18 cellular contexts compared by ENCODE assay signal in the genomic region with DNA sequence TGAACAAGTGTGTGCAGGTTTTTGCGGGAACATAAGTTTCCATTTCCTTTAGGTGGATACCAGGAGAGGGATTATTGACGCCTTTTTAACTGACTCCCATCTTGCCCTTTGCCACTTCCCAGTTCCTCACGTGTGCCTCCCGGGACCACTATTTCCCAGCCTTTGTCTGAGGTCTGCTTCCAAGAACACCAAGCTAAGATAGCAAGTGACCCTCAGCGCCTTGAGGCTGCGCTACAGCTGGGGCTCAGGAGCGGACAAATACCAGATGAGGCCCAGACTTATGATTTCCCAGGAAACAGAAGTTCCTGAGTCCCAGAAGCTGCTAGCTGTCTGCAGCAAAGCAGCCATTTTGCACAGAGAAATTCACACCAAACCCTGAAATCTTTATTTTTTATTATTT.
A peak's percentile ranks its signal among the peaks of the same experiment; 100 is the strongest.
DNase-seq lines count a peak whose midpoint lies in the region; ATAC-seq, FAIRE-seq and TF ChIP-seq lines count a peak whose summit lies in the region.
"Had no signal": no experiment of that assay in that cellular context is flagged by ENCODE, and none has a peak within 500 bp of the region (broad histone marks: within the 10 kb centered on the region; RNA-seq: fewer than 3 reads in every experiment).

No MANE protein-coding gene starts in this region.

- peak overlapping the region in 7 of 11 experiments; percentile 65 to 92 (median 76); a peak in 8 of 22 replicates for H3K4me2 ChIP-seq in BLaER1 treated with 17β-estradiol and CSF1 and Interleukin-3, amounts not matched to agents 10 nM and 100 nM
- H3K4me2 ChIP-seq: GM23338 had no signal

- CTCF ChIA-PET in activated CD4-positive, alpha-beta memory T cell treated with anti-CD3 and anti-CD28 coated beads, Interleukin-2, amount 10 ng/mL, durations not matched to agents 7 days and 5 days (lab: Charles Lee): no interaction called here

- H3K9me3 Mint-ChIP-seq in activated CD4-positive, alpha-beta memory T cell treated with anti-CD3 and anti-CD28 coated beads, Interleukin-2, amount 10 ng/mL, durations not matched to agents 7 days and 5 days: no peaks in the 10 kb centered on the region

- H4K20me1 ChIP-seq in BLaER1 treated with 17β-estradiol and CSF1 and Interleukin-3, amounts not matched to agents 10 nM and 100 nM: no peaks in the 10 kb centered on the region

- H3K4me1 Mint-ChIP-seq in activated CD4-positive, alpha-beta memory T cell treated with anti-CD3 and anti-CD28 coated beads, Interleukin-2, amount 10 ng/mL, durations not matched to agents 7 days and 5 days: no peaks in the 10 kb centered on the region
- H3K4me1 Mint-ChIP-seq: GM23338 had no signal

- H3K9me3 ChIP-seq in BLaER1 treated with 17β-estradiol and CSF1 and Interleukin-3, amounts not matched to agents 10 nM and 100 nM (replicated peaks in 1 of 11): peaks cover 5 to 16% (median 9%) of the 10 kb centered on the region in 11 experiments; a peak in 21 of 22 replicates
- H3K9me3 ChIP-seq in RWPE2 (ENCODE audit: severe bottlenecking) (no peaks in the 10 kb centered on the region), kidney (ENCODE audit: control insufficient read depth in 1 of 2, low read length in 2 of 2) (peaks cover 2 to 5% of the 10 kb centered on the region in 2 donors)

- no peak overlapping the region for H3K4me3 ChIP-seq in BLaER1 treated with 17β-estradiol and CSF1 and Interleukin-3, amounts not matched to agents 10 nM and 100 nM
- no peak overlapping the region for H3K4me3 ChIP-seq in RWPE2 (ENCODE audit: severe bottlenecking)
- no peak overlapping the region for H3K4me3 ChIP-seq in kidney (ENCODE audit: low read length in 2 of 2)
- H3K4me3 ChIP-seq: GM23338 had no signal

- no peaks in the 10 kb centered on the region for H3K36me3 ChIP-seq in BLaER1 treated with 17β-estradiol and CSF1 and Interleukin-3, amounts not matched to agents 10 nM and 100 nM
- H3K36me3 ChIP-seq in RWPE2 (ENCODE audit: low read depth): no peaks in the 10 kb centered on the region
- no peaks in the 10 kb centered on the region for H3K36me3 ChIP-seq in kidney (ENCODE audit: control insufficient read depth in 1 of 2, insufficient read depth in 2 of 2, low read length in 2 of 2)

- DNase-seq in RWPE2 (ENCODE audit: low spot score) (peak; percentile 7), kidney (peak; percentile 16), sciatic nerve (ENCODE audit: low spot score) (peak; percentile 13), superior temporal gyrus (ENCODE audit: extremely low spot score) (no peak), frontal cortex (ENCODE audit: low spot score in 2 of 2) (no peak)
- no peak for DNase-seq in activated CD4-positive, alpha-beta memory T cell treated with anti-CD3 and anti-CD28 coated beads, Interleukin-2, amount 10 ng/mL, durations not matched to agents 7 days and 5 days
- DNase-seq: CD8-positive, alpha-beta T cell; COR-L47; DMS153; DND-41; GDM1 had no signal

- H3K4me1 ChIP-seq in BLaER1 treated with 17β-estradiol and CSF1 and Interleukin-3, amounts not matched to agents 10 nM and 100 nM: peaks cover 27 to 47% (median 41%) of the 10 kb centered on the region in 10 experiments
- H3K4me1 ChIP-seq in RWPE2 (ENCODE audit: insufficient read depth, poor library complexity, severe bottlenecking): no peaks in the 10 kb centered on the region
- no peaks in the 10 kb centered on the region for H3K4me1 ChIP-seq in kidney (ENCODE audit: control insufficient read depth in 1 of 2, insufficient read depth in 1 of 2, low read depth in 1 of 2, low read length in 2 of 2)

- intact Hi-C loops in kidney (cut with DNase I) (no loop called here), sciatic nerve (cut with DNase I) (no loop called here)

- ATAC-seq in RWPE2 (ENCODE audit: low read depth) (no peak), sciatic nerve (no peak)
- ATAC-seq: CD8-positive, alpha-beta T cell had no signal

- H3K36me3 Mint-ChIP-seq in activated CD4-positive, alpha-beta memory T cell treated with anti-CD3 and anti-CD28 coated beads, Interleukin-2, amount 10 ng/mL, durations not matched to agents 7 days and 5 days (ENCODE audit: low read depth): no peaks in the 10 kb centered on the region
- H3K36me3 Mint-ChIP-seq: CD14-positive monocyte; CD8-positive, alpha-beta T cell had no signal

- H3K27ac ChIP-seq in BLaER1 treated with 17β-estradiol and CSF1 and Interleukin-3, amounts not matched to agents 10 nM and 100 nM: no peak overlapping the region
- H3K27ac ChIP-seq in RWPE2 (ENCODE audit: poor library complexity, severe bottlenecking): no peak overlapping the region
- no peak overlapping the region for H3K27ac ChIP-seq in kidney (ENCODE audit: low read depth in 2 of 2, low read length in 2 of 2)

- H3K27ac Mint-ChIP-seq in activated CD4-positive, alpha-beta memory T cell treated with anti-CD3 and anti-CD28 coated beads, Interleukin-2, amount 10 ng/mL, durations not matched to agents 7 days and 5 days: no peak overlapping the region
- H3K27ac Mint-ChIP-seq: B cell; CD14-positive monocyte; CD8-positive, alpha-beta T cell; GM23338 had no signal

- no peaks in the 10 kb centered on the region for H3K27me3 ChIP-seq in BLaER1 treated with 17β-estradiol and CSF1 and Interleukin-3, amounts not matched to agents 10 nM and 100 nM
- peaks cover 4% of the 10 kb centered on the region for H3K27me3 ChIP-seq in RWPE2 (ENCODE audit: insufficient read depth, poor library complexity, severe bottlenecking)

- peaks cover 6% of the 10 kb centered on the region for H3K27me3 Mint-ChIP-seq in activated CD4-positive, alpha-beta memory T cell treated with anti-CD3 and anti-CD28 coated beads, Interleukin-2, amount 10 ng/mL, durations not matched to agents 7 days and 5 days
- H3K27me3 Mint-ChIP-seq: B cell had no signal

- TF ChIP-seq CTCF in RWPE2 (IDR thresholded peaks at IDR 0.05; ENCODE audit: poor library complexity, severe bottlenecking) (no peak), kidney (IDR thresholded peaks at IDR 0.05; ENCODE audit: borderline replicate concordance, extremely low read depth, insufficient read depth) (no peak)

- POLR2A ChIA-PET in activated CD4-positive, alpha-beta memory T cell treated with anti-CD3 and anti-CD28 coated beads, Interleukin-2, amount 10 ng/mL, durations not matched to agents 7 days and 5 days (lab: Charles Lee): no interaction called here

- no peak for FAIRE-seq in kidney (lab: Jason Lieb, UNC)
- no peak for FAIRE-seq in frontal cortex (lab: Jason Lieb, UNC)
- FAIRE-seq: A204.1, D721Med, GM12892 had no signal

- H3K4me3 Mint-ChIP-seq in activated CD4-positive, alpha-beta memory T cell treated with anti-CD3 and anti-CD28 coated beads, Interleukin-2, amount 10 ng/mL, durations not matched to agents 7 days and 5 days: no peak overlapping the region
- H3K4me3 Mint-ChIP-seq: B cell; CD14-positive monocyte; CD8-positive, alpha-beta T cell; GM23338 had no signal

- H3K9ac ChIP-seq in BLaER1 treated with 17β-estradiol and CSF1 and Interleukin-3, amounts not matched to agents 10 nM and 100 nM: no peak overlapping the region
- H3K9ac ChIP-seq in kidney (ENCODE audit: low read length in 2 of 2): no peak overlapping the region

Comparison
In these comparisons a context has a peak if more than half of its experiments do, and no peak if none do; other contexts are left out.
1. DNase-seq: peak in RWPE2 (single experiment), kidney (single experiment) and sciatic nerve (single experiment); none in activated CD4-positive, alpha-beta memory T cell treated with anti-CD3 and anti-CD28 coated beads, Interleukin-2, amount 10 ng/mL, durations not matched to agents 7 days and 5 days (single experiment), superior temporal gyrus (single experiment) and frontal cortex (0 of 2).